8 cellular contexts compared by ENCODE assay signal in the genomic region with DNA sequence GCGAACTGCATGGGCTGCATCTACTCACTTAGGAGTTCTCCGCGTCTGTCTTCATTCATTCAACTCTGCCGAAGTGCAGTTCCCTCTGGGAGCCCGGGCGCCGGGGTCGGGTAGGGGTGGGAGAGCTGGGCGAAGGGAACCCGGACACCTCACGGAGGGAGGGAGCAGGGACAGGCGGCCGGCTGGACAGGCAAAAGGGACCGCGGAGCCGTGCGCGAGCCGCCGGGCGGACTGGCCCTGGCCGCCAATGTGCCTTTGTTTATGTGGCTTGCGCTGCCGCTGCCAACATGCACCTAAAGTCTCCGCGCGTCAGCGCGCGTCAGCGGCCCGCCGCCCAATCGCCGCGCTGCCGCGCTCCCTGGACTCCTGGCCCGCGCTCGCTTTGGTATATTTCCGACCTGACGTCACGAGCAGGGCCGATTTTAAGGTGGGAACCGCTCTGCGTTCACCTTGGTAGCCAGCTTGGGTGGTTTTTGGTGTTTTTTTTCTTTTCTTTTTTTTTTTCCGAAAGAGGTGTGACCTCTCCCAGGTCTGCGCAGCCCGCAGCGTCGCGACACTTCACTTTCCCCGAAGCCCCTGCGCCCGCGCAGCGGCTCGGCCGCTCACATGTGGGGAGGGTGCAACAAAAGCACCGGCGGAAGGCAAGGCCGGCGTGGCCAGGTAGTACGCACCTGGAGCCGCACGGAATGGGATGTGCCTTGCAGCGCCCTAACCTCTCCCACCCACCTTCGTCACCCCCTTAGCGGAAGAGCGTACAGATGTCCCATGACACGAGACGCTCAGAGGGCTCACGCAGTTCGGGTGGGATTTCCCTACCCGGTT. TPM values are rescaled to one million over a fixed set of nuclear protein-coding genes. Genes with fewer than 3 reads are reported as not detected.
DNase-seq lines count a peak whose midpoint lies in the region; ATAC-seq and TF ChIP-seq lines count a peak whose summit lies in the region.

TSS of gene NR4A2 (minus strand) at position 270 of the 822 bp plus-strand sequence. CDS start 2,535 bp downstream, outside the sequence.

- H3K4me3 ChIP-seq in ascending aorta, result peak within 1 kb of the TSS; percentile 61 to 84

- TF ChIP-seq CTCF in ascending aorta (IDR thresholded peaks at IDR 0.05), result no peak

- intact Hi-C loops in ascending aorta (cut with DNase I), result loop anchor here (1.0 to 10.0 kb wide), 3 partner anchors 12 to 922 kb away; partner anchors contain the start of gene GALNT5

- peak; percentile 26 for TF ChIP-seq POLR2A in GM15510 (IDR thresholded peaks at IDR 0.05; ENCODE audit: borderline replicate concordance, extremely low read depth, insufficient read length)

- H3K27ac ChIP-seq in ascending aorta, result peak within 1 kb of the TSS; percentile 98 to 99

- DNase-seq in NCI-H1930 (lab: John Stamatoyannopoulos, UW) (peak; percentile 70 to 82), T-helper 22 cell (ENCODE audit: low read depth) (peak; percentile 90), ascending aorta (ENCODE audit: low spot score in 2 of 2) (peak; percentile 72 to 97), hepatic stellate cell (ENCODE audit: low spot score) (peak; percentile 89), retina (peak; percentile 92), GM19240 (ENCODE audit: insufficient read length, low spot score) (no peak)

- ATAC-seq in HG02852 (IDR thresholded peaks at IDR 0.05; ENCODE audit: unreplicated experiment), result peak; percentile 71

- peaks cover 0 to 16% of the 10 kb centered on the region in 2 donors for H3K36me3 ChIP-seq in ascending aorta

- peaks cover 0 to 4% of the 10 kb centered on the region in 2 donors for H3K4me1 ChIP-seq in ascending aorta

- H3K9me3 ChIP-seq in ascending aorta, result no peaks in the 10 kb centered on the region

- H3K27me3 ChIP-seq in ascending aorta, result no peaks in the 10 kb centered on the region

RNA-seq across cellular contexts. Expression of gene NR4A2, which starts in this region (rescaled TPM):
- total RNA-seq in ascending aorta, result 8.7 TPM
